In the genomic region with DNA sequence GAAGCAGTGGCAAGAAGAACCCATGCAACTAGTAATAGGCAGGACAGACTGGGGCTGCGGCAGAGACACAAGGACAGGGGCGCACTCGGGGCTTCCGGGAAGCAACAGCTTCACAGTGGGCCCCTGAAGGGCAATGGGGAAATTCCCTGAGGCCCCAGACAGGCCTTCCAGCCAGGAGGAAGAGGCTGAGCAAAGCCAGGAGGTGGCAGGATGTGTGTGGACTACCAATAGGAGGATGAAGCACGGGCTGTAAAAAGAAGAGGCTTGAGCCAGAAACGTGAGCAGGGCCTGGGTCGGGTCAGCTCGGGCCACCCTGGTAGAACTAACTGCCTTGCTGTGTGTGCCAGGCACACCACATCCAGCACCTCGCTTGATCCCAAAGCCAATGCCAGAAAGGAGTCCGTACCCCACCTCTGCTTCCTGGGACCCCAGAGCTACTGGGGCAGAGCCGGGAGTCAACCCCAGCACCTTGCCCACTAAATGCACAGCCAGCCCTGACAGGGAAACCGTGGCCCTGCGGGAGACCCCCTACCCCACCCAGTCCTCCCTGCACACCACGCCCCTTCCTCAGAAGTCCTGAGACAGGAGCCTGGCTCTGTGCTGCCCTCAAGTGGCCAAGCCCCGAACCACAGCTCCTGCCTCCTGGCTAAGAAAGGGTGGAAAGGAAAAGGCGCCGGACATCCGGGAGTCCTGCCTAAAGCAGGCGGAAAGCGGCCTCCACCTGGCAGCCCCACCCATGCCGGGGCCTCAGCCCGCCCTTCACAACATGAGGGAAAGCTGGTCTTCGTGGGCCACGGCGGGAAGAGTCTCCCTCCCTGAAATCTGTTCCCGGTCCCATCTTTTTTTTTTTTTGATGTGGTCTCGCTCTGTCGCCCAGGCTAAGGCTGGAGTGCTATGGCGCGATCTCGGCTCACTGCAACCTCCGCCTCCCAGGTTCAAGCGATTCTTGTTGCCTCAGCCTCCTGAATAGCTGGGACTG, we compare ENCODE assay signal across 1 cellular context.
TF ChIP-seq lines count a peak whose summit lies in the region.

No MANE protein-coding gene starts in this region.

TF ChIP-seq in K562, 482 proteins besides CTCF, POLR2A, EP300 and RAD21 (continued from another document and continues in another):
- TF ChIP-seq PKNOX1 (IDR thresholded peaks at IDR 0.05), result no peak
- TF ChIP-seq SIN3A (IDR thresholded peaks at IDR 0.05; ENCODE audit: borderline replicate concordance in 2 of 2, control insufficient read depth in 1 of 2, low read depth in 2 of 2, low read length in 2 of 2), result no peak
- no peak for TF ChIP-seq CSDE1 (IDR thresholded peaks at IDR 0.05)
- no peak for TF ChIP-seq EZH2 (IDR thresholded peaks at IDR 0.05; ENCODE audit: borderline replicate concordance, low read depth, low read length)
- no peak for TF ChIP-seq TSC22D4 (tag; IDR thresholded peaks at IDR 0.05)
- TF ChIP-seq POLR2G (IDR thresholded peaks at IDR 0.05; ENCODE audit: low read depth, low read length), result peak; percentile 74
- no peak for TF ChIP-seq MEF2D (tag; conservative IDR thresholded peaks at IDR 0.05; ENCODE audit: low read depth)
- TF ChIP-seq EGR1 (conservative IDR thresholded peaks at IDR 0.05), result no peak
- no peak for TF ChIP-seq THRAP3 (IDR thresholded peaks at IDR 0.05; ENCODE audit: borderline replicate concordance)
- TF ChIP-seq SRSF1 (IDR thresholded peaks at IDR 0.05; ENCODE audit: low read depth, low read length), result no peak
- peak; percentile 22 for TF ChIP-seq FIP1L1 (IDR thresholded peaks at IDR 0.05; ENCODE audit: low read depth, low read length, poor library complexity, severe bottlenecking)
- no peak for TF ChIP-seq STAT5A (IDR thresholded peaks at IDR 0.05; ENCODE audit: borderline replicate concordance, low read length)
- TF ChIP-seq SP2 (IDR thresholded peaks at IDR 0.05; ENCODE audit: extremely low read depth, low read depth, low read length, poor library complexity, severe bottlenecking), result no peak
- TF ChIP-seq IRF2 (CRISPR knock-in tag; IDR thresholded peaks at IDR 0.05), result no peak
- TF ChIP-seq C11orf30 (IDR thresholded peaks at IDR 0.05; ENCODE audit: low read depth), result no peak
- TF ChIP-seq ZNF445 (CRISPR knock-in tag; IDR thresholded peaks at IDR 0.05; ENCODE audit: low read depth), result no peak
- TF ChIP-seq TEAD1 (CRISPR knock-in tag; IDR thresholded peaks at IDR 0.05), result 0 out of 4 replicates have a peak, but pooled peaks of 1 of the 2 experiments have one; percentile 54
- TF ChIP-seq, protein P1, sequence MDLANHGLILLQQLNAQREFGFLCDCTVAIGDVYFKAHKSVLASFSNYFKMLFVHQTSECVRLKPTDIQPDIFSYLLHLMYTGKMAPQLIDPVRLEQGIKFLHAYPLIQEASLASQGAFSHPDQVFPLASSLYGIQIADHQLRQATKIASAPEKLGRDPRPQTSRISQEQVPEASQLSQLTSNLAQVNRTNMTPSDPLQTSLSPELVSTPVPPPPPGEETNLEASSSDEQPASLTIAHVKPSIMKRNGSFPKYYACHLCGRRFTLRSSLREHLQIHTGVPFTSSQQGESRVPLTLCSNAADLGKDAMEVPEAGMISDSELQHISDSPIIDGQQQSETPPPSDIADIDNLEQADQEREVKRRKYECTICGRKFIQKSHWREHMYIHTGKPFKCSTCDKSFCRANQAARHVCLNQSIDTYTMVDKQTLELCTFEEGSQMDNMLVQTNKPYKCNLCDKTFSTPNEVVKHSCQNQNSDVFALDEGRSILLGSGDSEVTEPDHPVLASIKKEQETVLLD (IDR thresholded peaks at IDR 0.05), result no peak
- TF ChIP-seq, protein P2, sequence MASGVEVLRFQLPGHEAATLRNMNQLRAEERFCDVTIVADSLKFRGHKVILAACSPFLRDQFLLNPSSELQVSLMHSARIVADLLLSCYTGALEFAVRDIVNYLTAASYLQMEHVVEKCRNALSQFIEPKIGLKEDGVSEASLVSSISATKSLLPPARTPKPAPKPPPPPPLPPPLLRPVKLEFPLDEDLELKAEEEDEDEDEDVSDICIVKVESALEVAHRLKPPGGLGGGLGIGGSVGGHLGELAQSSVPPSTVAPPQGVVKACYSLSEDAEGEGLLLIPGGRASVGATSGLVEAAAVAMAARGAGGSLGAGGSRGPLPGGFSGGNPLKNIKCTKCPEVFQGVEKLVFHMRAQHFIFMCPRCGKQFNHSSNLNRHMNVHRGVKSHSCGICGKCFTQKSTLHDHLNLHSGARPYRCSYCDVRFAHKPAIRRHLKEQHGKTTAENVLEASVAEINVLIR (CRISPR knock-in tag; IDR thresholded peaks at IDR 0.05), result no peak
- TF ChIP-seq, protein P3, sequence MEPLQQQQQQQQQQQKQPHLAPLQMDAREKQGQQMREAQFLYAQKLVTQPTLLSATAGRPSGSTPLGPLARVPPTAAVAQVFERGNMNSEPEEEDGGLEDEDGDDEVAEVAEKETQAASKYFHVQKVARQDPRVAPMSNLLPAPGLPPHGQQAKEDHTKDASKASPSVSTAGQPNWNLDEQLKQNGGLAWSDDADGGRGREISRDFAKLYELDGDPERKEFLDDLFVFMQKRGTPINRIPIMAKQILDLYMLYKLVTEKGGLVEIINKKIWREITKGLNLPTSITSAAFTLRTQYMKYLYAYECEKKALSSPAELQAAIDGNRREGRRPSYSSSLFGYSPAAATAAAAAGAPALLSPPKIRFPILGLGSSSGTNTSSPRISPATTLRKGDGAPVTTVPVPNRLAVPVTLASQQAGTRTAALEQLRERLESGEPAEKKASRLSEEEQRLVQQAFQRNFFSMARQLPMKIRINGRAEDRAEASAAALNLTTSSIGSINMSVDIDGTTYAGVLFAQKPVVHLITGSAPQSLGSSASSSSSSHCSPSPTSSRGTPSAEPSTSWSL (CRISPR knock-in tag; IDR thresholded peaks at IDR 0.05; ENCODE audit: borderline replicate concordance), result no peak
- no peak for TF ChIP-seq NFE2L1 (tag; IDR thresholded peaks at IDR 0.05; ENCODE audit: borderline replicate concordance, low read depth)
- TF ChIP-seq XRCC3 (IDR thresholded peaks at IDR 0.05), result no peak
- TF ChIP-seq SETDB1 (IDR thresholded peaks at IDR 0.05; ENCODE audit: low read length), result no peak
- no peak for TF ChIP-seq NR2C1 (IDR thresholded peaks at IDR 0.05)
- TF ChIP-seq NR2C1 (tag; IDR thresholded peaks at IDR 0.05), result no peak
- TF ChIP-seq NR1H2 (CRISPR knock-in tag; IDR thresholded peaks at IDR 0.05), result no peak
- TF ChIP-seq, protein P4, sequence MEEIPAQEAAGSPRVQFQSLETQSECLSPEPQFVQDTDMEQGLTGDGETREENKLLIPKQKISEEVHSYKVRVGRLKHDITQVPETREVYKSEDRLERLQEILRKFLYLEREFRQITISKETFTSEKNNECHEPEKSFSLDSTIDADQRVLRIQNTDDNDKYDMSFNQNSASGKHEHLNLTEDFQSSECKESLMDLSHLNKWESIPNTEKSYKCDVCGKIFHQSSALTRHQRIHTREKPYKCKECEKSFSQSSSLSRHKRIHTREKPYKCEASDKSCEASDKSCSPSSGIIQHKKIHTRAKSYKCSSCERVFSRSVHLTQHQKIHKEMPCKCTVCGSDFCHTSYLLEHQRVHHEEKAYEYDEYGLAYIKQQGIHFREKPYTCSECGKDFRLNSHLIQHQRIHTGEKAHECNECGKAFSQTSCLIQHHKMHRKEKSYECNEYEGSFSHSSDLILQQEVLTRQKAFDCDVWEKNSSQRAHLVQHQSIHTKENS (CRISPR knock-in tag; IDR thresholded peaks at IDR 0.05), result no peak
- TF ChIP-seq CBFB (CRISPR knock-in tag; IDR thresholded peaks at IDR 0.05), result 0 out of 2 replicates have a peak, but pooled peaks have one; percentile 27
- no peak for TF ChIP-seq HDAC2 (IDR thresholded peaks at IDR 0.05)
- TF ChIP-seq FOXA3 (CRISPR knock-in tag; conservative IDR thresholded peaks at IDR 0.05 in 1 of 2, IDR thresholded peaks at IDR 0.05 in 1 of 2), result peak in 1 of 2 experiments; percentile 54; a peak in 1 of 4 replicates
- peak in 1 of 2 experiments; percentile 32; a peak in 1 of 4 replicates for TF ChIP-seq KDM4B (IDR thresholded peaks at IDR 0.05; ENCODE audit: borderline replicate concordance in 2 of 2, low read depth in 1 of 2)
- TF ChIP-seq HDAC3 (IDR thresholded peaks at IDR 0.05; ENCODE audit: borderline replicate concordance, partially characterized antibody), result no peak
- no peak for TF ChIP-seq ZNF551 (CRISPR knock-in tag; IDR thresholded peaks at IDR 0.05)
- TF ChIP-seq NR0B1 (IDR thresholded peaks at IDR 0.05; ENCODE audit: partially characterized antibody), result no peak
- TF ChIP-seq MBD2 (IDR thresholded peaks at IDR 0.05; ENCODE audit: borderline replicate concordance, low read depth), result peak; percentile 34; the same call in 1 of the 2 replicates
- no peak for TF ChIP-seq ZFX (CRISPR knock-in tag; IDR thresholded peaks at IDR 0.05)
- peak; percentile 93 for TF ChIP-seq L3MBTL2 (IDR thresholded peaks at IDR 0.05)
- TF ChIP-seq CHD1 (IDR thresholded peaks at IDR 0.05; ENCODE audit: low read length), result no peak
- TF ChIP-seq ZC3H11A (IDR thresholded peaks at IDR 0.05; ENCODE audit: low read depth, low read length), result no peak
- peak; percentile 57 for TF ChIP-seq DEAF1 (CRISPR knock-in tag; IDR thresholded peaks at IDR 0.05)
- TF ChIP-seq RBM17 (IDR thresholded peaks at IDR 0.05; ENCODE audit: borderline replicate concordance, low read depth, low read length), result no peak
- peak; percentile 42 to 59; a peak in 1 of 4 replicates for TF ChIP-seq ETV6 (IDR thresholded peaks at IDR 0.05; ENCODE audit: borderline replicate concordance in 1 of 2, low read depth in 2 of 2, low read length in 1 of 2)
- TF ChIP-seq ETV6 (CRISPR knock-in tag; IDR thresholded peaks at IDR 0.05; ENCODE audit: borderline replicate concordance), result no peak
- no peak for TF ChIP-seq ATF4 (CRISPR knock-in tag; IDR thresholded peaks at IDR 0.05)
- TF ChIP-seq SP1 (CRISPR knock-in tag; IDR thresholded peaks at IDR 0.05), result peak; percentile 66; the same call in 1 of the 2 replicates
- TF ChIP-seq BCOR (IDR thresholded peaks at IDR 0.05), result no peak
- no peak for TF ChIP-seq MCM5 (IDR thresholded peaks at IDR 0.05; ENCODE audit: low read depth)
- no peak for TF ChIP-seq PCBP2 (IDR thresholded peaks at IDR 0.05; ENCODE audit: low read depth, low read length, poor library complexity, severe bottlenecking)
- TF ChIP-seq DIDO1 (tag; IDR thresholded peaks at IDR 0.05; ENCODE audit: low read depth), result no peak
- TF ChIP-seq HCFC1 (IDR thresholded peaks at IDR 0.05; ENCODE audit: low read depth, low read length), result 0 out of 2 replicates have a peak, but pooled peaks have one; percentile 46
- no peak for TF ChIP-seq ZNF174 (CRISPR knock-in tag; IDR thresholded peaks at IDR 0.05)
- no peak for TF ChIP-seq ZNF354B (CRISPR knock-in tag; IDR thresholded peaks at IDR 0.05)
- TF ChIP-seq TCF3 (CRISPR knock-in tag; IDR thresholded peaks at IDR 0.05), result 0 out of 2 replicates have a peak, but pooled peaks have one; percentile 21
- no peak for TF ChIP-seq ZNF280B (CRISPR knock-in tag; IDR thresholded peaks at IDR 0.05)
- TF ChIP-seq SRF (CRISPR knock-in tag; IDR thresholded peaks at IDR 0.05), result peak in 1 of 2 experiments; percentile 81; a peak in 1 of 4 replicates
- no peak for TF ChIP-seq ARHGAP35 (IDR thresholded peaks at IDR 0.05; ENCODE audit: partially characterized antibody)
- no peak for TF ChIP-seq FOXM1 (IDR thresholded peaks at IDR 0.05; ENCODE audit: low read depth)
- no peak for TF ChIP-seq FOXM1 (CRISPR knock-in tag; IDR thresholded peaks at IDR 0.05; ENCODE audit: low read depth)
